Comparison of ENCODE assay signal across 8 cellular contexts in the genomic region with DNA sequence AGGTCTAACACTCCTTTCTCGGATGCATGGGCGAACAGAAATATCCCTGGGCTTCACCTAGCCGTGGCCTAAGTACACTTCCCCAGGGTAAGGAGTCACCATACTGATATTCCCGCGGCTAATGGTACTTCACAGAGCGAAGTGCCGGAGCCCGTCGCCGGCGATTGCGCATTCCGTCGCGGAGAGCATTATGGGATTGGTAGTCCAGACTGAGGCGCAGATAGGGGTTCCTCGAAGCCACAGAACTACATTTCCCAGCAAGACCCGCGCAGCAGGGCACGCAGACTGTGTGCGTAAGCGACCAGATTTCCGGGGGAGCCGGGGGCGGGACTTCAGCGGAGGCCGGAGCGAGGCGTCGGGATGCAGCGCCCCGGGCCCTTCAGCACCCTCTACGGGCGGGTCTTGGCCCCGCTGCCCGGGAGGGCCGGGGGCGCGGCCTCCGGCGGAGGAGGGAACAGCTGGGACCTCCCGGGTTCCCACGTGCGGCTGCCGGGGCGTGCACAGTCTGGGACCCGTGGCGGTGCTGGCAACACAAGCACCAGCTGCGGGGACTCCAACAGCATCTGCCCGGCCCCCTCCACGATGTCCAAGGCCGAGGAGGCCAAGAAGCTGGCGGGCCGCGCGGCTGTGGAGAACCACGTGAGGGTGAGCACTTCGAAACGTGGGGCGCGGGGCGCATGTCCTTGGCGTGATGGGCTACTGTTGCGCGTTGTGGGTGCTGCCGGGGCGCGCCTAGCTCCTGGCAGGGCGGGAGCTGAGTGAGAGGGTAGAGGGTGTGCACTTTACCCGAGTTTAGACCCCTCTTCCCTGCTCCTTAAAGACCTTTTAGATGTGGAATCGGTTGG. TPM values are rescaled to one million over a fixed set of nuclear protein-coding genes. Genes with fewer than 3 reads are reported as not detected.
A peak's percentile ranks its signal among the peaks of the same experiment; 100 is the strongest.
DNase-seq lines count a peak whose midpoint lies in the region; TF ChIP-seq lines count a peak whose summit lies in the region.

TSS of gene RPIA (plus strand) at position 335 of the 845 bp plus-strand sequence. CDS start at position 361, 26 bp downstream.

- H3K36me3 ChIP-seq in HAP-1 (replicated peaks) (no peaks in the 10 kb centered on the region), MG63 (no peaks in the 10 kb centered on the region), neural cell (ENCODE audit: insufficient read depth, low read length) (no peaks in the 10 kb centered on the region), stomach (no peaks in the 10 kb centered on the region)

- TF ChIP-seq EP300 in neural cell (conservative IDR thresholded peaks at IDR 0.05; ENCODE audit: poor library complexity, severe bottlenecking) = peak; percentile 40
- TF ChIP-seq EP300 in stomach (IDR thresholded peaks at IDR 0.05) = no peak

- peak within 1 kb of the TSS; percentile 87 for H2AFZ ChIP-seq in neural cell (ENCODE audit: low read depth, low read length)

- no peaks in the 10 kb centered on the region for H3K27me3 ChIP-seq in HAP-1 (ENCODE audit: low read depth)
- no peaks in the 10 kb centered on the region for H3K27me3 ChIP-seq in MG63
- no peaks in the 10 kb centered on the region for H3K27me3 ChIP-seq in neural cell (ENCODE audit: insufficient read depth, low read depth, low read length)
- H3K27me3 ChIP-seq in stomach = no peaks in the 10 kb centered on the region

- H3K4me2 ChIP-seq in neural cell (ENCODE audit: low read length) = peak within 1 kb of the TSS; percentile 98

- intact Hi-C loops in stomach (cut with DNase I; ENCODE audit: low total_unique reads) = no loop called here

- 0 to 1% (median 0%) methylated on average over 33 to 71 of the region's 71 CpGs for WGBS in stomach, 5 donors

- in situ Hi-C loops in HAP-1 (cut with MboI; ENCODE audit: low sequenced_read_pairs) = no loop called here

- DNase-seq in GDM1 (lab: John Stamatoyannopoulos, UW) (peak; percentile 97), HAP-1 (ENCODE audit: low spot score in 2 of 2) (peak; percentile 96 to 98), MG63 (peak; percentile 99), SHP77 treated with DMSO at 0.1 percent for 48 hours (lab: John Stamatoyannopoulos, UW) (peak; percentile 94), fibroblast of the conjunctiva (ENCODE audit: low read depth) (peak; percentile 96), stomach (peak; percentile 99)
- DNase-seq in activated effector memory CD4-positive, alpha-beta T cell treated with anti-CD3 and anti-CD28 coated beads, Interleukin-2, amount 50 U/mL, for 16 hours = peak; percentile 100

- H4K20me1 ChIP-seq in neural cell (ENCODE audit: insufficient read depth) = no peaks in the 10 kb centered on the region

- H3K27ac ChIP-seq in neural cell (ENCODE audit: low read length) = peak within 1 kb of the TSS; percentile 70
- peak within 1 kb of the TSS; percentile 77 to 91 (median 87) for H3K27ac ChIP-seq in stomach

- no peak for TF ChIP-seq POLR2A in stomach (IDR thresholded peaks at IDR 0.05)

- H3K4me1 ChIP-seq in HAP-1 (peaks cover 12% of the 10 kb centered on the region), stomach (peaks cover 26 to 50% (median 49%) of the 10 kb centered on the region in 4 donors)

- H3K9ac ChIP-seq in neural cell (ENCODE audit: low read length) = peak within 1 kb of the TSS; percentile 73

- H3K9me3 ChIP-seq in HAP-1 (peaks cover 6% of the 10 kb centered on the region; the same call in 1 of the 2 replicates), MG63 (peaks cover 4% of the 10 kb centered on the region; the same call in 1 of the 2 replicates), neural cell (ENCODE audit: low read length) (no peaks in the 10 kb centered on the region), stomach (no peaks in the 10 kb centered on the region)

- H3K4me3 ChIP-seq in HAP-1 (peak within 1 kb of the TSS; percentile 56), MG63 (peak within 1 kb of the TSS; percentile 71), neural cell (ENCODE audit: low read length) (peak within 1 kb of the TSS; percentile 96), stomach (peak within 1 kb of the TSS; percentile 78 to 88 (median 82))

- H3K79me2 ChIP-seq in neural cell (replicated peaks; ENCODE audit: insufficient read depth, low read length) = peaks cover 37% of the 10 kb centered on the region

- peak; percentile 12 for TF ChIP-seq RAD21 in neural cell (conservative IDR thresholded peaks at IDR 0.05)

- peak; percentile 92 for TF ChIP-seq CTCF in neural cell (IDR thresholded peaks at IDR 0.05; ENCODE audit: poor library complexity, severe bottlenecking)
- TF ChIP-seq CTCF in stomach (IDR thresholded peaks at IDR 0.05) = peak in 4 of 7 experiments; percentile 49 to 78 (median 64)

- no peaks in the 10 kb centered on the region for H3F3A ChIP-seq in neural cell (ENCODE audit: insufficient read depth, low read length, poor library complexity, severe bottlenecking)

- H3K9me2 ChIP-seq in neural cell (ENCODE audit: insufficient read depth, low read length) = no peaks in the 10 kb centered on the region

TF ChIP-seq in neural cell, 6 proteins besides CTCF, POLR2A, EP300 and RAD21:
- TF ChIP-seq, protein P1, sequence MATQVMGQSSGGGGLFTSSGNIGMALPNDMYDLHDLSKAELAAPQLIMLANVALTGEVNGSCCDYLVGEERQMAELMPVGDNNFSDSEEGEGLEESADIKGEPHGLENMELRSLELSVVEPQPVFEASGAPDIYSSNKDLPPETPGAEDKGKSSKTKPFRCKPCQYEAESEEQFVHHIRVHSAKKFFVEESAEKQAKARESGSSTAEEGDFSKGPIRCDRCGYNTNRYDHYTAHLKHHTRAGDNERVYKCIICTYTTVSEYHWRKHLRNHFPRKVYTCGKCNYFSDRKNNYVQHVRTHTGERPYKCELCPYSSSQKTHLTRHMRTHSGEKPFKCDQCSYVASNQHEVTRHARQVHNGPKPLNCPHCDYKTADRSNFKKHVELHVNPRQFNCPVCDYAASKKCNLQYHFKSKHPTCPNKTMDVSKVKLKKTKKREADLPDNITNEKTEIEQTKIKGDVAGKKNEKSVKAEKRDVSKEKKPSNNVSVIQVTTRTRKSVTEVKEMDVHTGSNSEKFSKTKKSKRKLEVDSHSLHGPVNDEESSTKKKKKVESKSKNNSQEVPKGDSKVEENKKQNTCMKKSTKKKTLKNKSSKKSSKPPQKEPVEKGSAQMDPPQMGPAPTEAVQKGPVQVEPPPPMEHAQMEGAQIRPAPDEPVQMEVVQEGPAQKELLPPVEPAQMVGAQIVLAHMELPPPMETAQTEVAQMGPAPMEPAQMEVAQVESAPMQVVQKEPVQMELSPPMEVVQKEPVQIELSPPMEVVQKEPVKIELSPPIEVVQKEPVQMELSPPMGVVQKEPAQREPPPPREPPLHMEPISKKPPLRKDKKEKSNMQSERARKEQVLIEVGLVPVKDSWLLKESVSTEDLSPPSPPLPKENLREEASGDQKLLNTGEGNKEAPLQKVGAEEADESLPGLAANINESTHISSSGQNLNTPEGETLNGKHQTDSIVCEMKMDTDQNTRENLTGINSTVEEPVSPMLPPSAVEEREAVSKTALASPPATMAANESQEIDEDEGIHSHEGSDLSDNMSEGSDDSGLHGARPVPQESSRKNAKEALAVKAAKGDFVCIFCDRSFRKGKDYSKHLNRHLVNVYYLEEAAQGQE (IDR thresholded peaks at IDR 0.05; ENCODE audit: borderline replicate concordance) = peak; percentile 32
- TF ChIP-seq MXI1 (conservative IDR thresholded peaks at IDR 0.05; ENCODE audit: poor library complexity, severe bottlenecking) (peak; percentile 99), TAF1 (IDR thresholded peaks at IDR 0.05; ENCODE audit: low read depth) (peak; percentile 72), POLR2AphosphoS5 (IDR thresholded peaks at IDR 0.05) (peak; percentile 84), EZH2 (IDR thresholded peaks at IDR 0.05; ENCODE audit: borderline replicate concordance, insufficient read depth, low read length, poor library complexity, severe bottlenecking) (no peak), SMC3 (conservative IDR thresholded peaks at IDR 0.05; ENCODE audit: poor library complexity) (peak; percentile 43)

RNA-seq across cellular contexts. Expression of gene RPIA, which starts in this region (rescaled TPM):
- 9.5 and 15.8 TPM in 2 replicates for total RNA-seq in MG63 (2014; rRNA removed; shearing (Covaris generic); ENCODE audit: low replicate concordance)
- polyA plus RNA-seq in neural cell (8.3 and 9.7 TPM in 2 replicates), stomach (10 to 100 TPM; 15.0 to 21.7 (median 16.6) TPM)
- 14.1 and 16.1 TPM in 2 replicates for polyA minus RNA-seq in neural cell
- 10 to 100 TPM in 4 of 5 donors, 1 to 10 TPM in 1; 1.2 to 68.3 (median 12.9) TPM for total RNA-seq in stomach

Comparison
In these comparisons a context has a peak if more than half of its experiments do, and no peak if none do; other contexts are left out.
1. Peak in every context shown above with its lines: DNase-seq, H3K4me3 ChIP-seq and H3K27ac ChIP-seq.